30 cellular contexts compared by ENCODE assay signal in the genomic region with DNA sequence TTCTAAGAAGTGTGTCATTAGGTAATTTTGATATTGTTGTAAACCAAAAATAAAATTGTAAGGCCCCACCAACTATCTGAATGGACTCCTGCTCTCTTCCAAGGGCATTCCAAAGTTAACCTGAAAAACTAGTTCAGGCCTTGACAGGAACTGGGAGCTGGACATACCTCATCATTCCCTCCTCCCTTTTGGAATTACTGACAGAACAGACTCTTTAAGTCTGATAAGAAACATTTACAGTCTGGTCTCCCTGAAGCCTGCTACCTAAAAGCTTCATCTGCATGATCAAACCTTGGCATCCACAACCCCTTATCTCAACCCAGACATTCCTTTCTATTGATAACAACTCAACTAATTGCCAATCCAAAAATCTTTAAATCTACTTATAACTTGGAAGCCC.
"Had no signal": no experiment of that assay in that cellular context is flagged by ENCODE, and none has a peak within 500 bp of the region (broad histone marks: within the 10 kb centered on the region; RNA-seq: fewer than 3 reads in every experiment).

No MANE protein-coding gene starts in this region.

- H3K4me1 Mint-ChIP-seq: activated CD4-positive, alpha-beta T cell treated with anti-CD3 and anti-CD28 coated beads, Interleukin-2, amount 10 ng/mL, durations not matched to agents 24 days and 14 days; activated naive CD8-positive, alpha-beta T cell treated with anti-CD3 and anti-CD28 coated beads, Interleukin-2, amount 50 U/mL, for 24 hours had no signal

- H3K27ac Mint-ChIP-seq: activated CD4-positive, alpha-beta T cell treated with anti-CD3 and anti-CD28 coated beads, Interleukin-2, amount 10 ng/mL, durations not matched to agents 24 days and 14 days; activated naive CD4-positive, alpha-beta T cell treated with anti-CD3 and anti-CD28 coated beads for 36 hours; activated naive CD4-positive, alpha-beta T cell treated with anti-CD3 and anti-CD28 coated beads, Interleukin-2, amount 50 U/mL, for 72 hours; activated naive CD8-positive, alpha-beta T cell treated with anti-CD3 and anti-CD28 coated beads, Interleukin-2, amount 50 U/mL, for 24 hours; activated T-helper 1 cell treated with anti-CD3 and anti-CD28 coated beads, Interleukin-12 subunit alpha, Interleukin-12 subunit beta, Interleukin-2, Interleukin-4 antibody, amounts not matched to agents 30 ng/mL and 10 ng/mL and 1 ng/mL, durations not matched to agents 14 hours and 24 hours and 36 hours had no signal

- H3K27ac ChIP-seq: KMS-11, SJCRH30, SK-N-MC, WERI-Rb-1 had no signal

- H3K36me3 ChIP-seq: SJCRH30, WERI-Rb-1 had no signal

- H3K4me3 ChIP-seq: SJCRH30, SK-N-MC had no signal

- H3K27me3 Mint-ChIP-seq: activated CD4-positive, alpha-beta T cell treated with anti-CD3 and anti-CD28 coated beads, Interleukin-2, amount 10 ng/mL, durations not matched to agents 24 days and 14 days; brain had no signal

- H3K27me3 ChIP-seq: SJCRH30 had no signal

- H3K4me3 Mint-ChIP-seq: activated CD4-positive, alpha-beta T cell treated with anti-CD3 and anti-CD28 coated beads, Interleukin-2, amount 10 ng/mL, durations not matched to agents 24 days and 14 days; activated naive CD4-positive, alpha-beta T cell treated with anti-CD3 and anti-CD28 coated beads for 36 hours; activated naive CD8-positive, alpha-beta T cell treated with anti-CD3 and anti-CD28 coated beads, Interleukin-2, amount 50 U/mL, for 24 hours; activated T-cell treated with anti-CD3 and anti-CD28 coated beads, Interleukin-2, amount 50 U/mL, for 4 hours; activated T-helper 1 cell treated with anti-CD3 and anti-CD28 coated beads, Interleukin-12 subunit alpha, Interleukin-12 subunit beta, Interleukin-2, Interleukin-4 antibody, amounts not matched to agents 30 ng/mL and 10 ng/mL and 1 ng/mL, durations not matched to agents 14 hours and 24 hours and 36 hours; brain had no signal

- H3K9me3 Mint-ChIP-seq: activated CD4-positive, alpha-beta T cell treated with anti-CD3 and anti-CD28 coated beads, Interleukin-2, amount 10 ng/mL, durations not matched to agents 24 days and 14 days; activated naive CD4-positive, alpha-beta T cell treated with anti-CD3 and anti-CD28 coated beads for 36 hours; activated T-helper 1 cell treated with anti-CD3 and anti-CD28 coated beads, Interleukin-12 subunit alpha, Interleukin-12 subunit beta, Interleukin-2, Interleukin-4 antibody, amounts not matched to agents 30 ng/mL and 10 ng/mL and 1 ng/mL, durations not matched to agents 14 hours and 24 hours and 36 hours had no signal

- H3K9me3 ChIP-seq: SJCRH30 had no signal

- DNase-seq: activated CD4-positive, alpha-beta T cell treated with anti-CD3 and anti-CD28 coated beads, Interleukin-2, amount 10 ng/mL, durations not matched to agents 24 days and 14 days; activated CD4-positive, alpha-beta T cell treated with anti-CD3 and anti-CD28 coated beads, Interleukin-2, amount 50 U/mL, for 4 hours; activated CD8-positive, alpha-beta memory T cell treated with anti-CD3 and anti-CD28 coated beads, Interleukin-2, amount 50 U/mL, for 4 hours; activated gamma-delta T cell treated with Interleukin-2 at 50 U/mL for 16 hours; activated naive CD4-positive, alpha-beta T cell treated with anti-CD3 and anti-CD28 coated beads for 36 hours; activated naive CD8-positive, alpha-beta T cell treated with anti-CD3 and anti-CD28 coated beads, Interleukin-2, amount 50 U/mL, for 24 hours; activated T-cell treated with anti-CD3 and anti-CD28 coated beads for 4 hours; activated T-cell treated with anti-CD3 and anti-CD28 coated beads, Interleukin-2, amount 50 U/mL, for 4 hours; anterior cingulate cortex; caudate nucleus; MM.1S; MV-4-11; NCI-H1092; NCI-H1436 treated with DMSO at 0.1 percent for 48 hours; NCI-H1694 treated with DMSO at 0.1 percent for 48 hours; NCI-H2029; NCI-H510A; NCI-H526; NCI-H748 treated with DMSO at 0.1 percent for 48 hours; NK-92 treated with Interleukin-12 subunit alpha and Interleukin-12 subunit beta, amount 100 ng/mL, for 24 hours; OCI-M1; Right ventricle myocardium superior; SJCRH30; T1000; WERI-Rb-1 had no signal

- H3K36me3 Mint-ChIP-seq: activated naive CD4-positive, alpha-beta T cell treated with anti-CD3 and anti-CD28 coated beads, Interleukin-2, amount 50 U/mL, for 72 hours; brain had no signal
